Comparison of ENCODE assay signal across 24 cellular contexts in the genomic region with DNA sequence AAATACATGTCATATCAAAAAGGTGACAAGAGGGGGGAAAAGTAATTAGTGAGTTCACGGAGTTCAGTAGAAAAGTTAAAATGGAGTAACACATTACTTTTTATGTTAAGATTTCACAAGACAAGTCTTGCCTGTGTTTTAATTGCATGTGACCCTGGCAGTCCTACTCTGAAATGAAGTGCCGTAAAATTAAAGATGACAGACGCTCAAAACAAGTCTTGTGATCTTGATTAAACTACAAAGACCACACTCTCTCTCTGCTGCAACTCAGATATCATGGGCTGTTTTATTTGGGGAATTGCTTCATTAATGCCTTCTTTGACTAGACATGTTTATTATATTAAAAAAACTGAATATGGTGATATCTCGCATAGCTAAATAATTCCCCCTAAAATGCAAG.
"Had no signal": no experiment of that assay in that cellular context is flagged by ENCODE, and none has a peak within 500 bp of the region (broad histone marks: within the 10 kb centered on the region; RNA-seq: fewer than 3 reads in every experiment).

No MANE protein-coding gene starts in this region.

- DNase-seq: nephron progenitor cell; nucleus accumbens; pancreas; right cardiac atrium; right lobe of liver; sigmoid colon; small intestine; stimulated activated CD4-positive, alpha-beta T cell treated with anti-CD3 and anti-CD28 coated beads, Interleukin-15, amount 100 ng/mL, for 24 hours; stimulated activated CD4-positive, alpha-beta T cell treated with anti-CD3 and anti-CD28 coated beads, Interleukin-2, amount 100 ng/mL, for 24 hours; stimulated activated CD4-positive, alpha-beta T cell treated with anti-CD3 and anti-CD28 coated beads, Interleukin-2, amount 100 ng/mL, for 48 hours; stimulated activated CD4-positive, alpha-beta T cell treated with anti-CD3 and anti-CD28 coated beads, Interleukin-4, amount 100 ng/mL, for 24 hours; stimulated activated naive B cell treated with anti-CD40 and anti-IgM and Interleukin-4, amounts not matched to agents 10 μg/mL and 1 μg/mL and 100 μg/mL, for 72 hours; stimulated activated naive CD4-positive, alpha-beta T cell treated with Interleukin-2 at 50 U/mL for 16 hours; stomach; thyroid gland; trophoblast cell; upper lobe of left lung had no signal

- H3K9me3 ChIP-seq: neutrophil, pancreas, prostate gland, right lobe of liver, sigmoid colon, stomach, thoracic aorta, thyroid gland, tibial nerve, upper lobe of left lung, vagina had no signal

- H3K4me1 ChIP-seq: pancreas, prostate gland, right lobe of liver, sigmoid colon, stomach, thyroid gland, tibial nerve, upper lobe of left lung, vagina had no signal

- H3K4me3 ChIP-seq: pancreas, prostate gland, right lobe of liver, sigmoid colon, stomach, thoracic aorta, thyroid gland, tibial nerve, upper lobe of left lung, vagina had no signal

- H3K27ac ChIP-seq: neutrophil, pancreas, prostate gland, right lobe of liver, sigmoid colon, stomach, thoracic aorta, thyroid gland, tibial nerve, upper lobe of left lung, vagina had no signal

- H3K27me3 ChIP-seq: neutrophil, pancreas, right lobe of liver, sigmoid colon, stomach, thyroid gland, tibial nerve, upper lobe of left lung, vagina had no signal

- H3K36me3 ChIP-seq: neutrophil, pancreas, prostate gland, right lobe of liver, sigmoid colon, stomach, thoracic aorta, thyroid gland, tibial nerve, upper lobe of left lung, vagina had no signal

- ATAC-seq: natural killer cell treated with Interleukin-12 subunit alpha and Interleukin-12 subunit beta and Interleukin-15 and Interleukin-18, amount 100 ng/mL, for 72 hours; pancreas; right cardiac atrium; right lobe of liver; stimulated activated effector memory CD8-positive, alpha-beta T cell treated with anti-CD3 and anti-CD28 coated beads, Interleukin-12 subunit alpha, Interleukin-12 subunit beta, amount 100 ng/mL, for 72 hours; stimulated activated naive B cell treated with anti-CD40 and anti-IgM and Interleukin-4, amounts not matched to agents 10 μg/mL and 1 μg/mL and 100 μg/mL, for 72 hours had no signal
